ENCODE assay signal across 9 cellular contexts in the genomic region with DNA sequence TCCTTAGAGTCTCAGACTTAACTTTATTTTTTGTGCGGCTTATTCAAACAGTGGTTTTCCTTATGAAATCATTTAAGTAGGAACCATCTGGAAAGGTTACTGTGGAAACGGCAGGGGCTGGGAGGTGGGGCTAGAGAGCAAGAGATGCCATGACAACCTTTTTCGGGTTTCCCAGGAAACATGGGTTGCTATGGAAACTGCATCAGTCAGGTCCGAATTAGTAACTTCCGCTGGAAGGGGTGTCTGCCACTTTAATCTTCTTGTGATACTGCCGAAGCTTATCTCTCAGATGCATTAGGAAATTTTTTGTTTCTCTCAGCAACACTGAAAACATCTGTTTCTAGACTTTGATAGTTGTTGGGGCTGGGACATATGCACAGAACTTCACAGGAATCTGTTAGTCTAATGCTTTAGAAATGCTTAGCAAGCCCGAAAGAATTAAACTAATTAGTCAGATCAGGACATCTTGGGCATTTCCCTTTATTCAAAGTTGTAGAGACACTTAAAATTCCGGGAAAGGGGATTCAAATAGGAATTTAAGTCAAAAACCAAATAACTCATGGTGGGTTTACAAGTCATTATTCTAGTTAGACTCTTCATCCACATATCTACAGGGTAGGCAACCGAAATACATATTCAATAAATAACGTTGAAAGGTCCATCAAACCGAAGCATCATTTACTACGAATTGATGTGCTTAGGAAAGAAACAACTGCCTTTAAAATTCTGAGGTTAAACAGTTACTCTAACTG. TPM values are rescaled to one million over a fixed set of nuclear protein-coding genes. Genes with fewer than 3 reads are reported as not detected.
DNase-seq lines count a peak whose midpoint lies in the region; ATAC-seq and TF ChIP-seq lines count a peak whose summit lies in the region.
"Had no signal": no experiment of that assay in that cellular context is flagged by ENCODE, and none has a peak within 500 bp of the region (broad histone marks: within the 10 kb centered on the region; RNA-seq: fewer than 3 reads in every experiment).

No MANE protein-coding gene starts in this region.

- H3K9me2 ChIP-seq in GM23248 (ENCODE audit: insufficient read depth), result no peaks in the 10 kb centered on the region

- TF ChIP-seq EP300 in upper lobe of left lung (IDR thresholded peaks at IDR 0.05), result no peak

- TF ChIP-seq CTCF in natural killer cell (IDR thresholded peaks at IDR 0.05) (no peak), upper lobe of left lung (IDR thresholded peaks at IDR 0.05) (no peak), progenitor cell of endocrine pancreas (IDR thresholded peaks at IDR 0.05; ENCODE audit: unreplicated experiment) (no peak)

- H3K4me1 Mint-ChIP-seq in natural killer cell, result peaks cover 47 to 56% of the 10 kb centered on the region in 2 donors
- H3K4me1 Mint-ChIP-seq in progenitor cell of endocrine pancreas (ENCODE audit: low read depth), result no peaks in the 10 kb centered on the region

- H3K79me2 ChIP-seq in GM23248 (ENCODE audit: insufficient read depth), result no peaks in the 10 kb centered on the region

- H3K4me2 ChIP-seq in GM23248 (ENCODE audit: unreplicated experiment), result no peak overlapping the region

- peaks cover 22 to 45% of the 10 kb centered on the region in 2 donors for H3K36me3 Mint-ChIP-seq in activated naive CD4-positive, alpha-beta T cell treated with anti-CD3 and anti-CD28 coated beads, Interleukin-2, amount 50 U/mL, for 72 hours
- H3K36me3 Mint-ChIP-seq in natural killer cell, result no peaks in the 10 kb centered on the region
- no peaks in the 10 kb centered on the region for H3K36me3 Mint-ChIP-seq in progenitor cell of endocrine pancreas (ENCODE audit: insufficient read depth)

- H3K4me3 ChIP-seq in GM23248 (no peak overlapping the region), upper lobe of left lung (peak overlapping the region in 3 of 4 donors; percentile 49 to 73 (median 51))

- H3F3A ChIP-seq in GM23248 (ENCODE audit: insufficient read depth), result no peaks in the 10 kb centered on the region

- intact Hi-C loops in natural killer cell (cut with micrococcal nuclease), result loop anchor here (1.0 to 10.0 kb wide), 4 partner anchors 25 to 543 kb away; no protein-coding TSS in a partner anchor

- H3K27ac Mint-ChIP-seq in activated naive CD4-positive, alpha-beta T cell treated with anti-CD3 and anti-CD28 coated beads, Interleukin-2, amount 50 U/mL, for 72 hours, result peak overlapping the region; percentile 99 to 100
- peak overlapping the region; percentile 88 to 98 for H3K27ac Mint-ChIP-seq in natural killer cell
- no peak overlapping the region for H3K27ac Mint-ChIP-seq in progenitor cell of endocrine pancreas

- H3K9me3 ChIP-seq in GM23248 (ENCODE audit: low read depth) (no peaks in the 10 kb centered on the region), upper lobe of left lung (no peaks in the 10 kb centered on the region)

- 2% methylated on average over 12 of the region's 12 CpGs for whole genome bisulfite sequencing in GM23248 (ENCODE audit: low coverage in 1 of 2, low lambda C conversion rate in 2 of 2, missing lambda C conversion rate in 2 of 2), 2 experiments
- 21 to 23% methylated on average over 12 of the region's 12 CpGs for WGBS in upper lobe of left lung, 2 donors

- in situ Hi-C loops in GM23248 (cut with MboI), result no loop called here

- no peaks in the 10 kb centered on the region for H3K36me3 ChIP-seq in GM23248 (ENCODE audit: low read depth)
- no peaks in the 10 kb centered on the region for H3K36me3 ChIP-seq in upper lobe of left lung

- H3K27ac ChIP-seq in GM23248 (no peak overlapping the region), upper lobe of left lung (peak overlapping the region in 3 of 4 donors; percentile 19 to 84 (median 27))

- ATAC-seq in activated naive CD4-positive, alpha-beta T cell treated with anti-CD3 and anti-CD28 coated beads, Interleukin-2, amount 50 U/mL, for 72 hours, result peak; percentile 59 to 75
- ATAC-seq in natural killer cell (peak; percentile 42 to 50 (median 48)), upper lobe of left lung (ENCODE audit: low FRiP score in 2 of 2) (peak in 1 of 2 donors; percentile 26), left lobe of liver (no peak)

- DNase-seq in GM23248 (peak; percentile 39), RPMI8226 (peak; percentile 76), natural killer cell (peak; percentile 47), upper lobe of left lung (peak in 1 of 2 donors; percentile 27), left lobe of liver (ENCODE audit: low spot score) (no peak), kidney glomerular epithelial cell (lab: John Stamatoyannopoulos, UW) (no peak), progenitor cell of endocrine pancreas (ENCODE audit: low spot score, unreplicated experiment) (no peak)
- DNase-seq in activated naive CD4-positive, alpha-beta T cell treated with anti-CD3 and anti-CD28 coated beads, Interleukin-2, amount 50 U/mL, for 72 hours (ENCODE audit: low spot score in 2 of 2), result peak; percentile 71 to 74

- H3K27me3 ChIP-seq in GM23248 (replicated peaks; ENCODE audit: insufficient read depth) (peaks cover 62% of the 10 kb centered on the region), upper lobe of left lung (peaks cover 0 to 20% (median 14%) of the 10 kb centered on the region in 4 donors)

- no peak for TF ChIP-seq POLR2A in upper lobe of left lung (IDR thresholded peaks at IDR 0.05)

- H3K9ac ChIP-seq in GM23248, result no peak overlapping the region

- H3K4me3 Mint-ChIP-seq in natural killer cell (peak overlapping the region; percentile 98), progenitor cell of endocrine pancreas (ENCODE audit: low read depth) (no peak overlapping the region)

- H3K27me3 Mint-ChIP-seq in natural killer cell (ENCODE audit: low read depth in 2 of 2) (no peaks in the 10 kb centered on the region), progenitor cell of endocrine pancreas (peaks cover 73% of the 10 kb centered on the region)

- no peaks in the 10 kb centered on the region for H4K20me1 ChIP-seq in GM23248 (ENCODE audit: insufficient read depth)

- H2AFZ ChIP-seq in GM23248, result no peak overlapping the region

- no peaks in the 10 kb centered on the region for H3K9me3 Mint-ChIP-seq in activated naive CD4-positive, alpha-beta T cell treated with anti-CD3 and anti-CD28 coated beads, Interleukin-2, amount 50 U/mL, for 72 hours
- H3K9me3 Mint-ChIP-seq in natural killer cell (no peaks in the 10 kb centered on the region), progenitor cell of endocrine pancreas (ENCODE audit: low read depth) (no peaks in the 10 kb centered on the region)

- no peaks in the 10 kb centered on the region for H3K4me1 ChIP-seq in GM23248 (ENCODE audit: insufficient read depth)
- peaks cover 6 to 32% (median 13%) of the 10 kb centered on the region in 4 donors for H3K4me1 ChIP-seq in upper lobe of left lung

RNA-seq across cellular contexts. Expression of a gene that starts 2.6 kb away (rescaled TPM):
- total RNA-seq in GM23248 (2014; rRNA removed; shearing (Covaris generic)), result not detected in 2 replicates
- polyA plus RNA-seq in GM23248 (2016; fragmentation: Nextera tagmentation; extraction: Ambion mirVana), result not detected in 2 replicates
- 10 to 100 TPM in 1 of 2 donors, 1 to 10 TPM in 1; 9.1 to 34.7 TPM for total RNA-seq in activated naive CD4-positive, alpha-beta T cell treated with anti-CD3 and anti-CD28 coated beads, Interleukin-2, amount 50 U/mL, for 72 hours
- 10 to 100 TPM; 19.7 to 36.2 (median 30.3) TPM for total RNA-seq in natural killer cell
- total RNA-seq in upper lobe of left lung, result 10 to 100 TPM; 12.6 to 25.1 (median 19.7) TPM
- 0.43 TPM for total RNA-seq in left lobe of liver
- total RNA-seq in progenitor cell of endocrine pancreas, result 0.72 and 0.75 TPM in 2 replicates
- polyA plus RNA-seq: keratinocyte had no signal

Comparison
In these comparisons a context has a peak if more than half of its experiments do, and no peak if none do; other contexts are left out.
1. DNase-seq: peak in GM23248 (single experiment), RPMI8226 (single experiment), activated naive CD4-positive, alpha-beta T cell treated with anti-CD3 and anti-CD28 coated beads, Interleukin-2, amount 50 U/mL, for 72 hours (2 of 2) and natural killer cell (single experiment); none in left lobe of liver (single experiment), kidney glomerular epithelial cell (single experiment) and progenitor cell of endocrine pancreas (single experiment).